11 cellular contexts compared by ENCODE assay signal in genomic region chr14:74610199-74610865, GRCh38. TPM values are rescaled to one million over a fixed set of nuclear protein-coding genes. Genes with fewer than 3 reads are reported as not detected.
DNase-seq lines count a peak whose midpoint lies in the region; ATAC-seq, FAIRE-seq and TF ChIP-seq lines count a peak whose summit lies in the region.
"Had no signal": no experiment of that assay in that cellular context is flagged by ENCODE, and none has a peak within 500 bp of the region (broad histone marks: within the 10 kb centered on the region; RNA-seq: fewer than 3 reads in every experiment).

No MANE protein-coding gene starts in this region.

- no peak for ATAC-seq in CD4-positive, alpha-beta T cell (ENCODE audit: poor library complexity)
- no peak for ATAC-seq in HG03439 (IDR thresholded peaks at IDR 0.05; ENCODE audit: unreplicated experiment)

- peaks cover 9% of the 10 kb centered on the region for H3K27me3 Mint-ChIP-seq in CD4-positive, alpha-beta T cell

- BruUV-seq in PC-9 (replicated peaks; lab: Mats Ljungman, UMichigan), result no TSS peak

- no peaks in the 10 kb centered on the region for H3K36me3 Mint-ChIP-seq in CD4-positive, alpha-beta T cell (ENCODE audit: low read depth)

- peaks cover 49% of the 10 kb centered on the region for H3F3A ChIP-seq in PC-9 (ENCODE audit: insufficient read depth, low read depth)

- H3K4me1 Mint-ChIP-seq in CD4-positive, alpha-beta T cell (ENCODE audit: low read depth), result peaks cover 27% of the 10 kb centered on the region

- H3K27me3 ChIP-seq in CD4-positive, alpha-beta T cell (ENCODE audit: control insufficient read depth, insufficient read depth, low read length), result no peaks in the 10 kb centered on the region
- H3K27me3 ChIP-seq in PC-9 (ENCODE audit: insufficient read depth, low read depth) (no peaks in the 10 kb centered on the region), esophagus (ENCODE audit: control insufficient read depth in 1 of 2, insufficient read depth in 2 of 2, low read length in 2 of 2) (no peaks in the 10 kb centered on the region), osteoblast (ENCODE audit: insufficient read depth, low read length) (no peaks in the 10 kb centered on the region), small intestine (ENCODE audit: control insufficient read depth in 2 of 2, insufficient read depth in 2 of 2, low read length in 2 of 2) (peaks cover 8% of the 10 kb centered on the region in 2 donors)

- H3K36me3 ChIP-seq in PC-9 (ENCODE audit: low read depth) (0 out of 2 replicates have a peak, but pooled peaks cover 9% of the 10 kb centered on the region), esophagus (ENCODE audit: control insufficient read depth in 2 of 2, insufficient read depth in 2 of 2, low read length in 1 of 2) (no peaks in the 10 kb centered on the region), osteoblast (ENCODE audit: insufficient read depth, low read length) (no peaks in the 10 kb centered on the region), small intestine (ENCODE audit: control insufficient read depth in 2 of 2, insufficient read depth in 2 of 2, low read length in 2 of 2) (no peaks in the 10 kb centered on the region)
- H3K36me3 ChIP-seq: neutrophil, WERI-Rb-1 had no signal

- H3K4me1 ChIP-seq in PC-9 (replicated peaks; ENCODE audit: insufficient read depth), result peaks cover 42% of the 10 kb centered on the region
- H3K4me1 ChIP-seq in esophagus (ENCODE audit: control insufficient read depth in 2 of 2, insufficient read depth in 2 of 2, low read length in 1 of 2), result peaks cover 10 to 26% of the 10 kb centered on the region in 2 donors
- H3K4me1 ChIP-seq in osteoblast (ENCODE audit: insufficient read depth, low read length), result peaks cover 69% of the 10 kb centered on the region
- H3K4me1 ChIP-seq in small intestine (ENCODE audit: control insufficient read depth in 2 of 2, insufficient read depth in 1 of 2, low read depth in 1 of 2, low read length in 1 of 2), result no peaks in the 10 kb centered on the region

- POLR2A ChIA-PET in CD4-positive, alpha-beta T cell (lab: Charles Lee), result no interaction called here
- POLR2A ChIA-PET in PC-9 (lab: Charles Lee; ENCODE audit: unreplicated experiment), result interaction anchor here (1.2 kb wide), 1 partner anchor 40 kb away, joined by 13 read pairs; no protein-coding TSS in a partner anchor

- peak overlapping the region; percentile 59 for H3K4me3 Mint-ChIP-seq in CD4-positive, alpha-beta T cell

- H3K27ac ChIP-seq in CD4-positive, alpha-beta T cell (ENCODE audit: low read depth, low read length), result no peak overlapping the region
- H3K27ac ChIP-seq in PC-9 (no peak overlapping the region), esophagus (ENCODE audit: low read depth in 2 of 2, low read length in 1 of 2) (no peak overlapping the region), osteoblast (ENCODE audit: low read depth, low read length) (peak overlapping the region; percentile 23), small intestine (ENCODE audit: low read depth in 1 of 2, low read length in 1 of 2) (no peak overlapping the region)
- H3K27ac ChIP-seq: neutrophil, WERI-Rb-1 had no signal

- 73 to 74% methylated on average over 26 of the region's 26 CpGs for WGBS in esophagus, 2 donors
- WGBS in small intestine, 3 donors, result 81 to 93% (median 86%) methylated on average over 26 of the region's 26 CpGs

- intact Hi-C loops in CD4-positive, alpha-beta T cell (cut with DNase I, micrococcal nuclease), result loop anchor here in 1 of 2 experiments (5.0 kb wide), 1 partner anchor 1367 kb away; no protein-coding TSS in a partner anchor
- intact Hi-C loops in PC-9 (cut with micrococcal nuclease; ENCODE audit: unreplicated experiment), result loop anchor here (5.0 kb wide), 1 partner anchor 277 kb away; no protein-coding TSS in a partner anchor

- H3K27ac Mint-ChIP-seq in CD4-positive, alpha-beta T cell, result no peak overlapping the region

- H3K79me2 ChIP-seq in PC-9 (ENCODE audit: low read depth) (peaks cover 60% of the 10 kb centered on the region), osteoblast (ENCODE audit: insufficient read depth, low read length) (peaks cover 74% of the 10 kb centered on the region)

- TF ChIP-seq CTCF in CD4-positive, alpha-beta T cell (IDR thresholded peaks at IDR 0.05), result no peak
- TF ChIP-seq CTCF in PC-9 (conservative IDR thresholded peaks at IDR 0.05), result no peak
- TF ChIP-seq CTCF in osteoblast (IDR thresholded peaks at IDR 0.05; ENCODE audit: extremely low read depth, low read depth, low read length), result no peak

- CTCF ChIA-PET in CD4-positive, alpha-beta T cell (lab: Charles Lee), result no interaction called here
- CTCF ChIA-PET in PC-9 (lab: Charles Lee), result interaction anchor here (0.5 to 5.5 kb wide), 10 partner anchors 10 to 291 kb away, joined by 3 to 82 read pairs (median 10); partner anchors contain the start of genes AREL1 and FCF1

- H3K4me2 ChIP-seq in PC-9 (peak overlapping the region; percentile 0), osteoblast (ENCODE audit: insufficient read depth, low read length) (peak overlapping the region; percentile 99)

- H3K4me3 ChIP-seq in PC-9 (no peak overlapping the region), esophagus (ENCODE audit: low read depth in 1 of 2, low read length in 2 of 2) (peak overlapping the region; percentile 65 to 75), osteoblast (ENCODE audit: insufficient read depth, low read length) (peak overlapping the region; percentile 86), small intestine (ENCODE audit: low read depth in 1 of 2, low read length in 2 of 2) (no peak overlapping the region)

- no peaks in the 10 kb centered on the region for H3K9me3 Mint-ChIP-seq in CD4-positive, alpha-beta T cell

- DNase-seq in CD4-positive, alpha-beta T cell, result no peak
- no peak for DNase-seq in PC-9
- DNase-seq in osteoblast (ENCODE audit: insufficient read length, low spot score, missing footprints), result no peak
- no peak for DNase-seq in NCI-H1436 treated with DMSO at 0.1 percent for 48 hours (lab: John Stamatoyannopoulos, UW)
- DNase-seq in small intestine, result no peak
- DNase-seq in NCI-H2081 (lab: John Stamatoyannopoulos, UW), result no peak
- DNase-seq: NCI-H1105, WERI-Rb-1 had no signal

- H3K9me2 ChIP-seq in PC-9 (ENCODE audit: insufficient read depth), result no peaks in the 10 kb centered on the region

- H2AFZ ChIP-seq in PC-9 (no peak overlapping the region), osteoblast (ENCODE audit: low read length) (no peak overlapping the region)

- H4K20me1 ChIP-seq in PC-9 (ENCODE audit: insufficient read depth) (no peaks in the 10 kb centered on the region), osteoblast (ENCODE audit: insufficient read depth, low read length) (peaks cover 22% of the 10 kb centered on the region)

- no peaks in the 10 kb centered on the region for H3K9me3 ChIP-seq in CD4-positive, alpha-beta T cell (ENCODE audit: control insufficient read depth, low read length)
- no peaks in the 10 kb centered on the region for H3K9me3 ChIP-seq in PC-9 (ENCODE audit: insufficient read depth, low read depth)
- no peaks in the 10 kb centered on the region for H3K9me3 ChIP-seq in esophagus (ENCODE audit: control insufficient read depth in 2 of 2, insufficient read depth in 1 of 2, low read depth in 1 of 2, low read length in 1 of 2)
- no peaks in the 10 kb centered on the region for H3K9me3 ChIP-seq in osteoblast (ENCODE audit: low read depth, low read length)
- no peaks in the 10 kb centered on the region for H3K9me3 ChIP-seq in small intestine (ENCODE audit: control insufficient read depth, low read depth)
- H3K9me3 ChIP-seq: neutrophil had no signal

- FAIRE-seq in small intestine (lab: Jason Lieb, UNC), result no peak

RNA-seq across cellular contexts. Expression of gene LTBP2, which starts 1.7 kb away (rescaled TPM):
- total RNA-seq in CD4-positive, alpha-beta T cell, result under 1 TPM; 0.45 to 0.47 TPM
- total RNA-seq in PC-9 (2021) (121 and 124 TPM in 2 replicates), osteoblast (493 and 546 TPM in 2 replicates)
- polyA plus RNA-seq in esophagus (1 to 10 TPM; 4.7 to 5.5 TPM), small intestine (1 to 10 TPM in 1 of 3 donors, under 1 TPM in 2; 0.22 to 1.8 (median 0.54) TPM)

Comparison
In these comparisons a context has a peak if more than half of its experiments do, and no peak if none do; other contexts are left out.
1. H3K4me3 ChIP-seq: peak in esophagus (2 of 2) and osteoblast (single experiment); none in PC-9 (single experiment) and small intestine (0 of 2).
2. RNA of gene LTBP2, which starts 1.7 kb away (total RNA-seq): 493 to 546 TPM in osteoblast and 121 to 124 TPM in PC-9; 0.45 to 0.47 TPM in CD4-positive, alpha-beta T cell; every median in the first group is over 10 times any median in the second.